ENCODE assay signal across 19 cellular contexts in genomic region chr1:163866539-163866938, GRCh38.
"Had no signal": no experiment of that assay in that cellular context is flagged by ENCODE, and none has a peak within 500 bp of the region (broad histone marks: within the 10 kb centered on the region; RNA-seq: fewer than 3 reads in every experiment).

No MANE protein-coding gene starts in this region.

- H3K4me1 Mint-ChIP-seq: nephron progenitor cell had no signal

- H3K27ac Mint-ChIP-seq: activated T-cell treated with anti-CD3 and anti-CD28 coated beads, Interleukin-2, amount 50 U/mL, for 72 hours; effector memory CD8-positive, alpha-beta T cell; nephron progenitor cell had no signal

- H3K27me3 ChIP-seq: cardiac muscle cell, tibial nerve had no signal

- ATAC-seq: activated T-cell treated with anti-CD3 and anti-CD28 coated beads, Interleukin-2, amount 50 U/mL, for 72 hours; effector memory CD8-positive, alpha-beta T cell; lower lobe of right lung; stimulated activated naive CD8-positive, alpha-beta T cell treated with anti-CD3 and anti-CD28 coated beads, Interleukin-15, Interleukin-2, amounts not matched to agents 100 U/mL and 50 U/mL, for 24 hours had no signal

- H3K4me1 ChIP-seq: lower lobe of right lung, tibial nerve had no signal

- H3K9me3 ChIP-seq: lower lobe of right lung had no signal

- H3K4me3 Mint-ChIP-seq: activated T-cell treated with anti-CD3 and anti-CD28 coated beads, Interleukin-2, amount 50 U/mL, for 72 hours; effector memory CD8-positive, alpha-beta T cell; nephron progenitor cell had no signal

- H3K36me3 ChIP-seq: cardiac muscle cell, lower lobe of right lung, tibial nerve, WERI-Rb-1 had no signal

- H3K27ac ChIP-seq: cardiac muscle cell, lower lobe of right lung, skin epidermis, tibial nerve, WERI-Rb-1 had no signal

- H3K27me3 Mint-ChIP-seq: effector memory CD8-positive, alpha-beta T cell had no signal

- DNase-seq: activated CD4-positive, alpha-beta T cell treated with anti-CD3 and anti-CD28 coated beads for 1 hour; activated CD8-positive, alpha-beta memory T cell treated with anti-CD3 and anti-CD28 coated beads for 24 hours; activated effector memory CD4-positive, alpha-beta T cell treated with anti-CD3 and anti-CD28 coated beads, Interleukin-2, amount 50 U/mL, for 16 hours; activated naive CD4-positive, alpha-beta T cell treated with anti-CD3 and anti-CD28 coated beads, Interleukin-2, amount 50 U/mL, for 16 hours; activated T-cell treated with anti-CD3 and anti-CD28 coated beads, Interleukin-2, amount 50 U/mL, for 72 hours; effector memory CD8-positive, alpha-beta T cell; foreskin melanocyte; head of caudate nucleus; lower lobe of right lung; nephron progenitor cell; occipital lobe; retina; stimulated activated naive CD8-positive, alpha-beta T cell treated with anti-CD3 and anti-CD28 coated beads, Interleukin-15, Interleukin-2, amounts not matched to agents 100 U/mL and 50 U/mL, for 24 hours; SW 1271; T-helper 2 cell; WERI-Rb-1 had no signal

- H3K4me3 ChIP-seq: cardiac muscle cell, lower lobe of right lung, skin epidermis, tibial nerve had no signal
